In genomic region chr2:196453613-196454047, GRCh38 we compare ENCODE assay signal across 8 cellular contexts.
A peak's percentile ranks its signal among the peaks of the same experiment; 100 is the strongest.
DNase-seq lines count a peak whose midpoint lies in the region; ATAC-seq and TF ChIP-seq lines count a peak whose summit lies in the region.

No MANE protein-coding gene starts in this region.

- peaks cover 0 to 3% of the 10 kb centered on the region in 2 donors for H3K4me1 Mint-ChIP-seq in stimulated activated naive B cell treated with anti-CD40 and anti-IgM and Interleukin-4, amounts not matched to agents 10 μg/mL and 1 μg/mL and 100 μg/mL, for 72 hours

- no peaks in the 10 kb centered on the region for H3K36me3 Mint-ChIP-seq in stimulated activated naive B cell treated with anti-CD40 and anti-IgM and Interleukin-4, amounts not matched to agents 10 μg/mL and 1 μg/mL and 100 μg/mL, for 72 hours

- H3K27me3 ChIP-seq in adipocyte (replicated peaks; ENCODE audit: control insufficient read depth, insufficient read depth, low read length), result no peaks in the 10 kb centered on the region

- no peak overlapping the region for H3K9ac ChIP-seq in adipocyte (ENCODE audit: low read length)

- peaks cover 8 to 11% of the 10 kb centered on the region in 2 donors for H3K27me3 Mint-ChIP-seq in stimulated activated naive B cell treated with anti-CD40 and anti-IgM and Interleukin-4, amounts not matched to agents 10 μg/mL and 1 μg/mL and 100 μg/mL, for 72 hours

- H3K4me1 ChIP-seq in adipocyte (ENCODE audit: control insufficient read depth, insufficient read depth, low read length), result no peaks in the 10 kb centered on the region

- no peak overlapping the region for H3K4me3 ChIP-seq in adipocyte (ENCODE audit: low read length)

- no peak overlapping the region for H3K27ac Mint-ChIP-seq in stimulated activated naive B cell treated with anti-CD40 and anti-IgM and Interleukin-4, amounts not matched to agents 10 μg/mL and 1 μg/mL and 100 μg/mL, for 72 hours

- no peak overlapping the region for H3K4me3 Mint-ChIP-seq in stimulated activated naive B cell treated with anti-CD40 and anti-IgM and Interleukin-4, amounts not matched to agents 10 μg/mL and 1 μg/mL and 100 μg/mL, for 72 hours

- H3K9me3 Mint-ChIP-seq in stimulated activated naive B cell treated with anti-CD40 and anti-IgM and Interleukin-4, amounts not matched to agents 10 μg/mL and 1 μg/mL and 100 μg/mL, for 72 hours, result no peaks in the 10 kb centered on the region

- peak; percentile 59 for ATAC-seq in HG03045 (IDR thresholded peaks at IDR 0.05; ENCODE audit: unreplicated experiment)
- peak in 1 of 2 donors; percentile 67 for ATAC-seq in stimulated activated naive B cell treated with anti-CD40 and anti-IgM and Interleukin-4, amounts not matched to agents 10 μg/mL and 1 μg/mL and 100 μg/mL, for 72 hours (replicated peaks)

- peak; percentile 62 for TF ChIP-seq CTCF in GM12874 (IDR thresholded peaks at IDR 0.05; ENCODE audit: insufficient read depth, low read depth, low read length)

- peak; percentile 43 for DNase-seq in A172 (ENCODE audit: low spot score)
- peak; percentile 69 for DNase-seq in NCI-H748 (lab: John Stamatoyannopoulos, UW; ENCODE audit: unreplicated experiment)
- DNase-seq in adipocyte (ENCODE audit: low read depth), result peak; percentile 64
- peak; percentile 60 for DNase-seq in islet precursor cell
- peak; percentile 22 for DNase-seq in stimulated activated naive B cell treated with anti-CD40 and anti-IgM and Interleukin-4, amounts not matched to agents 10 μg/mL and 1 μg/mL and 100 μg/mL, for 72 hours
- no peak for DNase-seq in epidermal melanocyte (ENCODE audit: insufficient read length, low spot score)

- H3K9me3 ChIP-seq in adipocyte (ENCODE audit: control insufficient read depth, low read length), result no peaks in the 10 kb centered on the region

- no peaks in the 10 kb centered on the region for H3K36me3 ChIP-seq in adipocyte (ENCODE audit: control insufficient read depth, insufficient read depth, low read length, severe bottlenecking)
